In the genomic region with DNA sequence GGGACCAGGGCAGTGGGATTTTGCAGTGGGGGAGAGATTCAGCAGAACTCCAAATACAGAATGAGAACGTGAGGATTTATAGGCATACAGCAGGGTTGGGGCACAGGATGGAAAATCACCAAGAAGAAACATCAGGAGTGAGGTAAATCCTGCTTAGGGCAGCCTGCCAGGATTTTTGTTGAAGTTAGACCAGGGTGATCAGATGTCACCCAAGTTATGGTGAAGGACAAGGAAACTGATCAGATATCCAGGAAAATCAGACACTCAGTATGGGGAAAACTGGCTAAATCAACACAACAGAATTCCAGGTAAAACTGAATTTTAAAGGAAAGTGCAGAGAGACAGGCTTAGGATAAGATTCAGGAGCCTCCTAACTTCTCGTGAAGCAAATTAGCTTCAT, we compare ENCODE assay signal across 23 cellular contexts.
"Had no signal": no experiment of that assay in that cellular context is flagged by ENCODE, and none has a peak within 500 bp of the region (broad histone marks: within the 10 kb centered on the region; RNA-seq: fewer than 3 reads in every experiment).

No MANE protein-coding gene starts in this region.

- H3K4me1 ChIP-seq: left ventricle myocardium inferior, right atrium auricular region, right lobe of liver, suprapubic skin, tibial artery, upper lobe of right lung had no signal

- H3K27ac Mint-ChIP-seq: progenitor cell of endocrine pancreas; stimulated activated memory B cell treated with anti-CD40 and anti-IgM and Interleukin-4, amounts not matched to agents 10 μg/mL and 1 μg/mL and 100 μg/mL, for 72 hours had no signal

- H3K36me3 ChIP-seq: left ventricle myocardium inferior, ovary, right atrium auricular region, right lobe of liver, suprapubic skin, thoracic aorta, tibial artery, upper lobe of right lung had no signal

- ATAC-seq: mucosa of descending colon; naive thymus-derived CD8-positive, alpha-beta T cell; right lobe of liver; stimulated activated memory B cell treated with anti-CD40 and anti-IgM and Interleukin-4, amounts not matched to agents 10 μg/mL and 1 μg/mL and 100 μg/mL, for 72 hours; upper lobe of right lung had no signal

- H3K4me3 ChIP-seq: hepatocyte, left ventricle myocardium inferior, lung, mucosa of descending colon, ovary, right atrium auricular region, right lobe of liver, smooth muscle cell, suprapubic skin, thoracic aorta, tibial artery, upper lobe of right lung had no signal

- DNase-seq: islet precursor cell; left ventricle myocardium inferior; midbrain; mucosa of descending colon; naive thymus-derived CD8-positive, alpha-beta T cell; ovary; right lobe of liver; stimulated activated CD4-positive, alpha-beta T cell treated with anti-CD3 and anti-CD28 coated beads, Interleukin-1b, Interleukin-23, amount 100 ng/mL, for 48 hours; stimulated activated CD4-positive, alpha-beta T cell treated with anti-CD3 and anti-CD28 coated beads, Interleukin-2, amount 100 ng/mL, for 48 hours; stimulated activated CD4-positive, alpha-beta T cell treated with anti-CD3 and anti-CD28 coated beads, Interleukin-4, amount 100 ng/mL, for 4 hours; stimulated activated CD8-positive, alpha-beta memory T cell treated with anti-CD3 and anti-CD28 coated beads, Interleukin-4, amount 100 ng/mL, for 48 hours; stimulated activated naive CD4-positive, alpha-beta T cell treated with Interleukin-2 at 50 U/mL for 16 hours; tibial artery; trophoblast cell; upper lobe of right lung had no signal

- H3K4me1 Mint-ChIP-seq: stimulated activated memory B cell treated with anti-CD40 and anti-IgM and Interleukin-4, amounts not matched to agents 10 μg/mL and 1 μg/mL and 100 μg/mL, for 72 hours had no signal

- H3K9me3 ChIP-seq: left ventricle myocardium inferior, mucosa of descending colon, ovary, right atrium auricular region, right lobe of liver, suprapubic skin, thoracic aorta, tibial artery, upper lobe of right lung had no signal

- H3K4me3 Mint-ChIP-seq: naive thymus-derived CD8-positive, alpha-beta T cell; stimulated activated memory B cell treated with anti-CD40 and anti-IgM and Interleukin-4, amounts not matched to agents 10 μg/mL and 1 μg/mL and 100 μg/mL, for 72 hours had no signal

- H3K36me3 Mint-ChIP-seq: naive thymus-derived CD8-positive, alpha-beta T cell; stimulated activated memory B cell treated with anti-CD40 and anti-IgM and Interleukin-4, amounts not matched to agents 10 μg/mL and 1 μg/mL and 100 μg/mL, for 72 hours had no signal

- H3K9me3 Mint-ChIP-seq: naive thymus-derived CD8-positive, alpha-beta T cell; stimulated activated memory B cell treated with anti-CD40 and anti-IgM and Interleukin-4, amounts not matched to agents 10 μg/mL and 1 μg/mL and 100 μg/mL, for 72 hours had no signal

- H3K27me3 Mint-ChIP-seq: progenitor cell of endocrine pancreas had no signal

- H3K27ac ChIP-seq: hepatocyte, left ventricle myocardium inferior, ovary, right atrium auricular region, right lobe of liver, suprapubic skin, thoracic aorta, tibial artery, upper lobe of right lung had no signal

- H3K27me3 ChIP-seq: hepatocyte, ovary, right atrium auricular region, right lobe of liver, tibial artery had no signal
